In genomic region chr18:63292844-63293683, GRCh38 we compare ENCODE assay signal across 8 cellular contexts.
DNase-seq lines count a peak whose midpoint lies in the region; ATAC-seq lines count a peak whose summit lies in the region.

No MANE protein-coding gene starts in this region.

- DNase-seq in stimulated activated CD4-positive, alpha-beta T cell treated with anti-CD3 and anti-CD28 coated beads, Interleukin-15, amount 100 ng/mL, for 24 hours: peak; percentile 48
- no peak for DNase-seq in stimulated activated CD4-positive, alpha-beta T cell treated with anti-CD3 and anti-CD28 coated beads, Interleukin-4, amount 100 ng/mL, for 1 hour
- DNase-seq in activated effector memory CD4-positive, alpha-beta T cell treated with anti-CD3 and anti-CD28 coated beads, Interleukin-2, amount 50 U/mL, for 16 hours: peak; percentile 66
- no peak for DNase-seq in stimulated activated naive CD4-positive, alpha-beta T cell treated with Interleukin-2 at 50 U/mL for 16 hours (lab: John Stamatoyannopoulos, UW)
- DNase-seq in nucleus accumbens (lab: John Stamatoyannopoulos, UW) (no peak), NCI-H1417 treated with DMSO at 0.1 percent for 48 hours (lab: John Stamatoyannopoulos, UW) (no peak)
- no peak for DNase-seq in stimulated activated naive CD4-positive, alpha-beta T cell (lab: John Stamatoyannopoulos, UW)

- ATAC-seq in HG03159 (IDR thresholded peaks at IDR 0.05; ENCODE audit: unreplicated experiment): peak; percentile 76

Comparison
In these comparisons a context has a peak if more than half of its experiments do, and no peak if none do; other contexts are left out.
1. DNase-seq: peak in stimulated activated CD4-positive, alpha-beta T cell treated with anti-CD3 and anti-CD28 coated beads, Interleukin-15, amount 100 ng/mL, for 24 hours (single experiment) and activated effector memory CD4-positive, alpha-beta T cell treated with anti-CD3 and anti-CD28 coated beads, Interleukin-2, amount 50 U/mL, for 16 hours (single experiment); none in stimulated activated CD4-positive, alpha-beta T cell treated with anti-CD3 and anti-CD28 coated beads, Interleukin-4, amount 100 ng/mL, for 1 hour (single experiment), stimulated activated naive CD4-positive, alpha-beta T cell treated with Interleukin-2 at 50 U/mL for 16 hours (single experiment), nucleus accumbens (0 of 56), stimulated activated naive CD4-positive, alpha-beta T cell (0 of 6) and NCI-H1417 treated with DMSO at 0.1 percent for 48 hours (single experiment).